ENCODE assay signal across 8 cellular contexts in genomic region chr2:42048318-42049251, GRCh38. TPM values are rescaled to one million over a fixed set of nuclear protein-coding genes. Genes with fewer than 3 reads are reported as not detected.
DNase-seq lines count a peak whose midpoint lies in the region; ATAC-seq and TF ChIP-seq lines count a peak whose summit lies in the region.

No MANE protein-coding gene starts in this region.

- no peaks in the 10 kb centered on the region for H3K36me3 Mint-ChIP-seq in memory B cell

- ATAC-seq in memory B cell (ENCODE audit: low read depth) (no peak), upper lobe of right lung (peak; percentile 1), HG03097 (IDR thresholded peaks at IDR 0.05; ENCODE audit: low FRiP score, unreplicated experiment) (no peak)

- H3K4me1 ChIP-seq in upper lobe of right lung = peaks cover 16% of the 10 kb centered on the region

- H3K4me1 Mint-ChIP-seq in memory B cell = peaks cover 6% of the 10 kb centered on the region

- no peaks in the 10 kb centered on the region for H3K36me3 ChIP-seq in GM06990 (ENCODE audit: control insufficient read depth, insufficient read depth, low read length)
- H3K36me3 ChIP-seq in upper lobe of right lung = no peaks in the 10 kb centered on the region

- H3K9me3 Mint-ChIP-seq in memory B cell = no peaks in the 10 kb centered on the region

- H3K9me3 ChIP-seq in upper lobe of right lung = no peaks in the 10 kb centered on the region

- peak overlapping the region; percentile 61 for H3K4me3 Mint-ChIP-seq in memory B cell

- no peak overlapping the region for H3K27ac Mint-ChIP-seq in memory B cell

- H3K27me3 ChIP-seq in GM06990 (replicated peaks; ENCODE audit: control insufficient read depth, insufficient read depth, low read length) = no peaks in the 10 kb centered on the region; the same call in none of the 2 replicates
- H3K27me3 ChIP-seq in upper lobe of right lung = no peaks in the 10 kb centered on the region

- DNase-seq in GM06990 (ENCODE audit: extremely low read depth, insufficient read length) (no peak), HK-2 (ENCODE audit: unreplicated experiment) (peak; percentile 44), memory B cell (ENCODE audit: low spot score in 2 of 2) (peak in 1 of 2 donors; percentile 14), upper lobe of right lung (peak; percentile 73), NCI-H345 (lab: John Stamatoyannopoulos, UW) (no peak)
- DNase-seq in stimulated activated CD4-positive, alpha-beta T cell treated with anti-CD3 and anti-CD28 coated beads, Interleukin-4, amount 100 ng/mL, for 4 hours = no peak

- H3K27ac ChIP-seq in cingulate gyrus (ENCODE audit: low read depth, low read length) = peak overlapping the region; percentile 47
- H3K27ac ChIP-seq in upper lobe of right lung = peak overlapping the region; percentile 76

- TF ChIP-seq CTCF in GM06990 (IDR thresholded peaks at IDR 0.05; ENCODE audit: insufficient read depth, low read length, poor library complexity, severe bottlenecking) = no peak
- no peak for TF ChIP-seq CTCF in upper lobe of right lung (IDR thresholded peaks at IDR 0.05)

- intact Hi-C loops in upper lobe of right lung (cut with DNase I) = no loop called here

- peaks cover 24% of the 10 kb centered on the region for H3K27me3 Mint-ChIP-seq in memory B cell

- H3K4me3 ChIP-seq in GM06990 (replicated peaks; ENCODE audit: low read depth, low read length) (peak overlapping the region; percentile 26), upper lobe of right lung (peak overlapping the region; percentile 63)

RNA-seq across cellular contexts. Expression of gene PKDCC, which starts 0.8 kb away (rescaled TPM):
- 65.5 TPM for total RNA-seq in upper lobe of right lung

Comparison
In these comparisons a context has a peak if more than half of its experiments do, and no peak if none do; other contexts are left out.
1. DNase-seq: peak in HK-2 (single experiment) and upper lobe of right lung (single experiment); none in GM06990 (single experiment), NCI-H345 (single experiment) and stimulated activated CD4-positive, alpha-beta T cell treated with anti-CD3 and anti-CD28 coated beads, Interleukin-4, amount 100 ng/mL, for 4 hours (0 of 2).